Comparison of ENCODE assay signal across 1 cellular context in the genomic region with DNA sequence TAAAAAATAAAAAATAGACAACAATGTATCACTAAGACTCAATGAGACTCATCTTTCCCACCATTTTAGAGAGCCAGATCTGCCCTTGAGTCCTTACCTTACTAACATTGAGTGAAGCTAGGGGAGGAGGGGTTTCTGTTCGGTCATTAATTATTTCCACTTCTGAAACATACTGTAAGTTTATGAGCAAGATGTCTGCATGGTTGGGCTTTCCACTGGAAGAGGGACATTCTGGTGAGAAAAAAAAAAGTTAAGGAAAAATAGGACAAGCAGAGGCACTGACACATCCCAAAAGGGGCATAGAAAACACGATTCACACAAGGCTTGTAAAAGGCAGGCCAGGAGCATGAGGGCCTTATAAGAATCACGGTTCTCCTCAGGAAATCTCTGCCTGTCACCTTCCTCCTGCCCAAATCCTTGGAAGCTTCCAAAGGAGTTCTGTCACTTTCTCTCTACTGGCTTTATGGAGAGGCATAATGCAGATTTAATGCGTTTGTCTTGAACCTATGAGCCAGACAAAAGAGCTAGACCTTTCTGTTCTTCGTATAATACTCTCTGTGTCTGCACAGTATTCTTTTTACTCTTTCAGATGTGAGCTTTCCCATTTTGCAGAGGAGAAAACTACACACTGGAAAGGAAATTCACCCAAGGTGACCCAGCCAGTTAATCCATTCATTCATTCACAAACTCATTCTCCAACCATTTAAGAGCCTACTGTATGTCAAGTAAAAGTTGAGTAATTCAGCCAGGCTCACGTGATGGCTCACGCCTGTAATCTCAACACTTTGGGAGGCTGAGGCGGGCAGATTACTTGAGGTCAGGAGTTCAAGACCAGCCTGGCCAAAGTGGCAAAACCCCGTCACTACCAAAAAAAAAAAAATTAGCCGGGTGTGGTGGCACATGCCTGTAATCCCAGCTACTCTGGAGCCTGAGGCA.
TF ChIP-seq lines count a peak whose summit lies in the region.

No MANE protein-coding gene starts in this region.

TF ChIP-seq in WTC11, 78 proteins besides CTCF, POLR2A, EP300 and RAD21 (continued from another document):
- TF ChIP-seq, protein P1, sequence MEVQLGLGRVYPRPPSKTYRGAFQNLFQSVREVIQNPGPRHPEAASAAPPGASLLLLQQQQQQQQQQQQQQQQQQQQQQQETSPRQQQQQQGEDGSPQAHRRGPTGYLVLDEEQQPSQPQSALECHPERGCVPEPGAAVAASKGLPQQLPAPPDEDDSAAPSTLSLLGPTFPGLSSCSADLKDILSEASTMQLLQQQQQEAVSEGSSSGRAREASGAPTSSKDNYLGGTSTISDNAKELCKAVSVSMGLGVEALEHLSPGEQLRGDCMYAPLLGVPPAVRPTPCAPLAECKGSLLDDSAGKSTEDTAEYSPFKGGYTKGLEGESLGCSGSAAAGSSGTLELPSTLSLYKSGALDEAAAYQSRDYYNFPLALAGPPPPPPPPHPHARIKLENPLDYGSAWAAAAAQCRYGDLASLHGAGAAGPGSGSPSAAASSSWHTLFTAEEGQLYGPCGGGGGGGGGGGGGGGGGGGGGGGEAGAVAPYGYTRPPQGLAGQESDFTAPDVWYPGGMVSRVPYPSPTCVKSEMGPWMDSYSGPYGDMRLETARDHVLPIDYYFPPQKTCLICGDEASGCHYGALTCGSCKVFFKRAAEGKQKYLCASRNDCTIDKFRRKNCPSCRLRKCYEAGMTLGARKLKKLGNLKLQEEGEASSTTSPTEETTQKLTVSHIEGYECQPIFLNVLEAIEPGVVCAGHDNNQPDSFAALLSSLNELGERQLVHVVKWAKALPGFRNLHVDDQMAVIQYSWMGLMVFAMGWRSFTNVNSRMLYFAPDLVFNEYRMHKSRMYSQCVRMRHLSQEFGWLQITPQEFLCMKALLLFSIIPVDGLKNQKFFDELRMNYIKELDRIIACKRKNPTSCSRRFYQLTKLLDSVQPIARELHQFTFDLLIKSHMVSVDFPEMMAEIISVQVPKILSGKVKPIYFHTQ (CRISPR knock-in tag; IDR thresholded peaks at IDR 0.05): no peak
TF ChIP-seq in WTC11: peak in this region for 0.
